In the genomic region with DNA sequence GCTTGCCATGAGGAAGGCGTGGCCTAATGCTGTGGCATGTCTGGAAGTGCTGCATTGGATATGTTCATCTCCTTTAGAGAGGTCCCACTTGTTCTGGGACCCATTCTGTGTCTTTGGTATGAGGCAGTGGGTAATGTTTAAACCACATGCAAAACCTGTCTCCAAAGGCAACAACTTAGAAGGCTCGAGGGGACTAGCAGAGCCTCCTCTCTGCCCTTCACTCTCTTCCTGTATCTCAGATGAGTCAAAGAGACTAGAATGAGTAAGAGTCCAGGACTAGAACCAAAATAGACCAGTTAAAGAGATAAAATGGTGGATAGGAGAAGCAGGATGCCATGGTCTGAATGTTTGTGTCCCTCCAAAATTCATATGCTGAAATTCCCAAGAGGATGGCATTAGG, we compare ENCODE assay signal across 14 cellular contexts.
A peak's percentile ranks its signal among the peaks of the same experiment; 100 is the strongest.
DNase-seq lines count a peak whose midpoint lies in the region; ATAC-seq, FAIRE-seq and TF ChIP-seq lines count a peak whose summit lies in the region.
"Had no signal": no experiment of that assay in that cellular context is flagged by ENCODE, and none has a peak within 500 bp of the region (broad histone marks: within the 10 kb centered on the region; RNA-seq: fewer than 3 reads in every experiment).

No MANE protein-coding gene starts in this region.

- FAIRE-seq in kidney (lab: Jason Lieb, UNC) = no peak

- no peaks in the 10 kb centered on the region for H3K79me2 ChIP-seq in OCI-LY3 (ENCODE audit: low read length)

- 44 to 59% methylated on average over 2 of the region's 2 CpGs for WGBS in sigmoid colon, 2 donors

- H4K20me1 ChIP-seq in OCI-LY3 (ENCODE audit: insufficient read depth, low read length) = no peaks in the 10 kb centered on the region

- TF ChIP-seq CTCF in OCI-LY3 (IDR thresholded peaks at IDR 0.05; ENCODE audit: low read depth, low read length) (no peak), kidney (IDR thresholded peaks at IDR 0.05; ENCODE audit: borderline replicate concordance, extremely low read depth, insufficient read depth) (no peak), sigmoid colon (IDR thresholded peaks at IDR 0.05) (no peak)

- H3K9ac ChIP-seq in OCI-LY3 (ENCODE audit: low read length) (0 out of 2 replicates have a peak overlapping the region, but pooled peaks have one; percentile 9), kidney (ENCODE audit: low read length in 2 of 2) (no peak overlapping the region)

- intact Hi-C loops in kidney (cut with DNase I) = no loop called here
- intact Hi-C loops in sigmoid colon (cut with DNase I) = no loop called here

- H3K4me3 ChIP-seq in OCI-LY3 (ENCODE audit: low read length) (peak overlapping the region; percentile 35), kidney (ENCODE audit: low read length in 2 of 2) (no peak overlapping the region), sigmoid colon (no peak overlapping the region)
- H3K4me3 ChIP-seq: smooth muscle cell had no signal

- ATAC-seq in GM18909 (IDR thresholded peaks at IDR 0.05; ENCODE audit: poor library complexity, unreplicated experiment) (peak; percentile 87), GM21619 (IDR thresholded peaks at IDR 0.05; ENCODE audit: unreplicated experiment) (peak; percentile 95), HG03066 (IDR thresholded peaks at IDR 0.05; ENCODE audit: low read depth, unreplicated experiment) (peak; percentile 69)
- ATAC-seq: PC-3, T-cell had no signal

- H3K36me3 ChIP-seq in OCI-LY3 (replicated peaks; ENCODE audit: low read depth, low read length) (no peaks in the 10 kb centered on the region), kidney (ENCODE audit: control insufficient read depth in 1 of 2, insufficient read depth in 2 of 2, low read length in 2 of 2) (no peaks in the 10 kb centered on the region), sigmoid colon (no peaks in the 10 kb centered on the region)

- peak overlapping the region; percentile 66 for H3K4me2 ChIP-seq in OCI-LY3 (ENCODE audit: low read length)
- H3K4me2 ChIP-seq: smooth muscle cell had no signal

- H2AFZ ChIP-seq in OCI-LY3 (ENCODE audit: low read depth, low read length) = peak overlapping the region; percentile 68; the same call in 1 of the 2 replicates

- H3K27me3 ChIP-seq in OCI-LY3 (ENCODE audit: low read depth, low read length) (0 out of 2 replicates have a peak, but pooled peaks cover 3% of the 10 kb centered on the region), sigmoid colon (no peaks in the 10 kb centered on the region)

- no peak for TF ChIP-seq POLR2A in sigmoid colon (IDR thresholded peaks at IDR 0.05)

- DNase-seq in kidney (no peak), midbrain (lab: John Stamatoyannopoulos, UW) (no peak), sigmoid colon (no peak), NCI-H2107 treated with DMSO at 0.1 percent for 48 hours (lab: John Stamatoyannopoulos, UW; ENCODE audit: unreplicated experiment) (no peak)
- DNase-seq: activated CD4-positive, alpha-beta T cell treated with anti-CD3 and anti-CD28 coated beads, Interleukin-2, amount 10 ng/mL, durations not matched to agents 24 days and 14 days; activated T-cell treated with anti-CD3 and anti-CD28 coated beads, Interleukin-2, amount 50 U/mL, for 48 hours; PC-3; T-cell had no signal

- peak overlapping the region; percentile 66 for H3K27ac ChIP-seq in OCI-LY3 (ENCODE audit: low read length)
- no peak overlapping the region for H3K27ac ChIP-seq in kidney (ENCODE audit: low read depth in 2 of 2, low read length in 2 of 2)
- H3K27ac ChIP-seq in sigmoid colon = no peak overlapping the region
- H3K27ac ChIP-seq: C4-2B had no signal

- H3K9me3 ChIP-seq in OCI-LY3 (ENCODE audit: insufficient read depth, low read length) = no peaks in the 10 kb centered on the region
- H3K9me3 ChIP-seq in kidney (ENCODE audit: control insufficient read depth in 1 of 2, low read length in 2 of 2) = no peaks in the 10 kb centered on the region
- H3K9me3 ChIP-seq in sigmoid colon = no peaks in the 10 kb centered on the region

- H3K4me1 ChIP-seq in OCI-LY3 (ENCODE audit: low read length) (peaks cover 34% of the 10 kb centered on the region), kidney (ENCODE audit: control insufficient read depth in 1 of 2, insufficient read depth in 1 of 2, low read depth in 1 of 2, low read length in 2 of 2) (no peaks in the 10 kb centered on the region), sigmoid colon (no peaks in the 10 kb centered on the region)

- no peak for TF ChIP-seq EP300 in sigmoid colon (IDR thresholded peaks at IDR 0.05)
